In genomic region chr11:13875643-13876042, GRCh38 we compare ENCODE assay signal across 2 cellular contexts.
TF ChIP-seq lines count a peak whose summit lies in the region.

No MANE protein-coding gene starts in this region.

TF ChIP-seq in GM23338, 12 proteins besides CTCF, POLR2A, EP300 and RAD21 (continued from another document):
- TF ChIP-seq ETS1 (IDR thresholded peaks at IDR 0.05) (no peak), CREB1 (CRISPR knock-in tag; IDR thresholded peaks at IDR 0.05; ENCODE audit: low read depth) (no peak), EZH2 (IDR thresholded peaks at IDR 0.05; ENCODE audit: low read depth, unreplicated experiment) (no peak), ZNF462 (CRISPR knock-in tag; IDR thresholded peaks at IDR 0.05) (no peak), REST (IDR thresholded peaks at IDR 0.05; ENCODE audit: unreplicated experiment) (no peak), STAT1 (IDR thresholded peaks at IDR 0.05; ENCODE audit: unreplicated experiment) (no peak), ZNF331 (CRISPR knock-in tag; IDR thresholded peaks at IDR 0.05; ENCODE audit: low read depth) (no peak), EZH2phosphoT487 (IDR thresholded peaks at IDR 0.05; ENCODE audit: unreplicated experiment) (no peak), POLR2AphosphoS5 (IDR thresholded peaks at IDR 0.05; ENCODE audit: low read depth) (no peak)

TF ChIP-seq in K562, 482 proteins besides CTCF, POLR2A, EP300 and RAD21 (continued from another document):
- TF ChIP-seq E2F6 (IDR thresholded peaks at IDR 0.05; ENCODE audit: borderline replicate concordance in 1 of 2, extremely low read depth in 1 of 2, insufficient read depth in 1 of 2, insufficient read length in 1 of 2, low read depth in 1 of 2, low read length in 1 of 2, poor library complexity in 1 of 2, severe bottlenecking in 1 of 2), result peak in 1 of 2 experiments; percentile 60
